1 cellular context compared by ENCODE assay signal in the genomic region with DNA sequence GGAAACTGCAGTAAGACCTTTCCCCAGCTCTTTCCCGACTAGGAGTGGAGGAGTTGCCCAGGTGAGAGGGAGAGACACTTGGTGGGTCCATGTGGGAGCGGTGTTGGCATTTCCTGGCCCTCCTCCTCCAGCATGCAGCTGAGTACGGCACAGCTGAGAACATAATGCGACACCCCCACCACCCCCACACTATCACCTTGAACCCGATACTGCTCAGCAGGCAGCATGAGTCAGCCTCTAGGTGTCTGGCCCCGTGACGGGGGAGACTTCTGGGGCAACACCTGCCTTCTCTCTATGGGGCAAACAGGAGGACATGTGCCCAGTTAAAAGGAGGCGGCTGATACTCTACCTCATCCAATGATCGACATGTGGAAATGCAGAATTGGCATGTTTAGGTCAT.
TF ChIP-seq lines count a peak whose summit lies in the region.

No MANE protein-coding gene starts in this region.

TF ChIP-seq in GM23338, 12 proteins besides CTCF, POLR2A, EP300 and RAD21:
- TF ChIP-seq NANOG (IDR thresholded peaks at IDR 0.05; ENCODE audit: borderline replicate concordance), result no peak
- TF ChIP-seq EZH2 (IDR thresholded peaks at IDR 0.05; ENCODE audit: low read depth, unreplicated experiment), result no peak
- TF ChIP-seq, protein P1, sequence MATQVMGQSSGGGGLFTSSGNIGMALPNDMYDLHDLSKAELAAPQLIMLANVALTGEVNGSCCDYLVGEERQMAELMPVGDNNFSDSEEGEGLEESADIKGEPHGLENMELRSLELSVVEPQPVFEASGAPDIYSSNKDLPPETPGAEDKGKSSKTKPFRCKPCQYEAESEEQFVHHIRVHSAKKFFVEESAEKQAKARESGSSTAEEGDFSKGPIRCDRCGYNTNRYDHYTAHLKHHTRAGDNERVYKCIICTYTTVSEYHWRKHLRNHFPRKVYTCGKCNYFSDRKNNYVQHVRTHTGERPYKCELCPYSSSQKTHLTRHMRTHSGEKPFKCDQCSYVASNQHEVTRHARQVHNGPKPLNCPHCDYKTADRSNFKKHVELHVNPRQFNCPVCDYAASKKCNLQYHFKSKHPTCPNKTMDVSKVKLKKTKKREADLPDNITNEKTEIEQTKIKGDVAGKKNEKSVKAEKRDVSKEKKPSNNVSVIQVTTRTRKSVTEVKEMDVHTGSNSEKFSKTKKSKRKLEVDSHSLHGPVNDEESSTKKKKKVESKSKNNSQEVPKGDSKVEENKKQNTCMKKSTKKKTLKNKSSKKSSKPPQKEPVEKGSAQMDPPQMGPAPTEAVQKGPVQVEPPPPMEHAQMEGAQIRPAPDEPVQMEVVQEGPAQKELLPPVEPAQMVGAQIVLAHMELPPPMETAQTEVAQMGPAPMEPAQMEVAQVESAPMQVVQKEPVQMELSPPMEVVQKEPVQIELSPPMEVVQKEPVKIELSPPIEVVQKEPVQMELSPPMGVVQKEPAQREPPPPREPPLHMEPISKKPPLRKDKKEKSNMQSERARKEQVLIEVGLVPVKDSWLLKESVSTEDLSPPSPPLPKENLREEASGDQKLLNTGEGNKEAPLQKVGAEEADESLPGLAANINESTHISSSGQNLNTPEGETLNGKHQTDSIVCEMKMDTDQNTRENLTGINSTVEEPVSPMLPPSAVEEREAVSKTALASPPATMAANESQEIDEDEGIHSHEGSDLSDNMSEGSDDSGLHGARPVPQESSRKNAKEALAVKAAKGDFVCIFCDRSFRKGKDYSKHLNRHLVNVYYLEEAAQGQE (IDR thresholded peaks at IDR 0.05; ENCODE audit: unreplicated experiment), result no peak
- TF ChIP-seq JUNB (IDR thresholded peaks at IDR 0.05; ENCODE audit: unreplicated experiment), result no peak
- no peak for TF ChIP-seq ZNF331 (CRISPR knock-in tag; IDR thresholded peaks at IDR 0.05; ENCODE audit: low read depth)
- TF ChIP-seq, protein P2, sequence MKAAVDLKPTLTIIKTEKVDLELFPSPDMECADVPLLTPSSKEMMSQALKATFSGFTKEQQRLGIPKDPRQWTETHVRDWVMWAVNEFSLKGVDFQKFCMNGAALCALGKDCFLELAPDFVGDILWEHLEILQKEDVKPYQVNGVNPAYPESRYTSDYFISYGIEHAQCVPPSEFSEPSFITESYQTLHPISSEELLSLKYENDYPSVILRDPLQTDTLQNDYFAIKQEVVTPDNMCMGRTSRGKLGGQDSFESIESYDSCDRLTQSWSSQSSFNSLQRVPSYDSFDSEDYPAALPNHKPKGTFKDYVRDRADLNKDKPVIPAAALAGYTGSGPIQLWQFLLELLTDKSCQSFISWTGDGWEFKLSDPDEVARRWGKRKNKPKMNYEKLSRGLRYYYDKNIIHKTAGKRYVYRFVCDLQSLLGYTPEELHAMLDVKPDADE (IDR thresholded peaks at IDR 0.05), result no peak
- TF ChIP-seq EZH2phosphoT487 (IDR thresholded peaks at IDR 0.05; ENCODE audit: unreplicated experiment), result no peak
- TF ChIP-seq, protein P3, sequence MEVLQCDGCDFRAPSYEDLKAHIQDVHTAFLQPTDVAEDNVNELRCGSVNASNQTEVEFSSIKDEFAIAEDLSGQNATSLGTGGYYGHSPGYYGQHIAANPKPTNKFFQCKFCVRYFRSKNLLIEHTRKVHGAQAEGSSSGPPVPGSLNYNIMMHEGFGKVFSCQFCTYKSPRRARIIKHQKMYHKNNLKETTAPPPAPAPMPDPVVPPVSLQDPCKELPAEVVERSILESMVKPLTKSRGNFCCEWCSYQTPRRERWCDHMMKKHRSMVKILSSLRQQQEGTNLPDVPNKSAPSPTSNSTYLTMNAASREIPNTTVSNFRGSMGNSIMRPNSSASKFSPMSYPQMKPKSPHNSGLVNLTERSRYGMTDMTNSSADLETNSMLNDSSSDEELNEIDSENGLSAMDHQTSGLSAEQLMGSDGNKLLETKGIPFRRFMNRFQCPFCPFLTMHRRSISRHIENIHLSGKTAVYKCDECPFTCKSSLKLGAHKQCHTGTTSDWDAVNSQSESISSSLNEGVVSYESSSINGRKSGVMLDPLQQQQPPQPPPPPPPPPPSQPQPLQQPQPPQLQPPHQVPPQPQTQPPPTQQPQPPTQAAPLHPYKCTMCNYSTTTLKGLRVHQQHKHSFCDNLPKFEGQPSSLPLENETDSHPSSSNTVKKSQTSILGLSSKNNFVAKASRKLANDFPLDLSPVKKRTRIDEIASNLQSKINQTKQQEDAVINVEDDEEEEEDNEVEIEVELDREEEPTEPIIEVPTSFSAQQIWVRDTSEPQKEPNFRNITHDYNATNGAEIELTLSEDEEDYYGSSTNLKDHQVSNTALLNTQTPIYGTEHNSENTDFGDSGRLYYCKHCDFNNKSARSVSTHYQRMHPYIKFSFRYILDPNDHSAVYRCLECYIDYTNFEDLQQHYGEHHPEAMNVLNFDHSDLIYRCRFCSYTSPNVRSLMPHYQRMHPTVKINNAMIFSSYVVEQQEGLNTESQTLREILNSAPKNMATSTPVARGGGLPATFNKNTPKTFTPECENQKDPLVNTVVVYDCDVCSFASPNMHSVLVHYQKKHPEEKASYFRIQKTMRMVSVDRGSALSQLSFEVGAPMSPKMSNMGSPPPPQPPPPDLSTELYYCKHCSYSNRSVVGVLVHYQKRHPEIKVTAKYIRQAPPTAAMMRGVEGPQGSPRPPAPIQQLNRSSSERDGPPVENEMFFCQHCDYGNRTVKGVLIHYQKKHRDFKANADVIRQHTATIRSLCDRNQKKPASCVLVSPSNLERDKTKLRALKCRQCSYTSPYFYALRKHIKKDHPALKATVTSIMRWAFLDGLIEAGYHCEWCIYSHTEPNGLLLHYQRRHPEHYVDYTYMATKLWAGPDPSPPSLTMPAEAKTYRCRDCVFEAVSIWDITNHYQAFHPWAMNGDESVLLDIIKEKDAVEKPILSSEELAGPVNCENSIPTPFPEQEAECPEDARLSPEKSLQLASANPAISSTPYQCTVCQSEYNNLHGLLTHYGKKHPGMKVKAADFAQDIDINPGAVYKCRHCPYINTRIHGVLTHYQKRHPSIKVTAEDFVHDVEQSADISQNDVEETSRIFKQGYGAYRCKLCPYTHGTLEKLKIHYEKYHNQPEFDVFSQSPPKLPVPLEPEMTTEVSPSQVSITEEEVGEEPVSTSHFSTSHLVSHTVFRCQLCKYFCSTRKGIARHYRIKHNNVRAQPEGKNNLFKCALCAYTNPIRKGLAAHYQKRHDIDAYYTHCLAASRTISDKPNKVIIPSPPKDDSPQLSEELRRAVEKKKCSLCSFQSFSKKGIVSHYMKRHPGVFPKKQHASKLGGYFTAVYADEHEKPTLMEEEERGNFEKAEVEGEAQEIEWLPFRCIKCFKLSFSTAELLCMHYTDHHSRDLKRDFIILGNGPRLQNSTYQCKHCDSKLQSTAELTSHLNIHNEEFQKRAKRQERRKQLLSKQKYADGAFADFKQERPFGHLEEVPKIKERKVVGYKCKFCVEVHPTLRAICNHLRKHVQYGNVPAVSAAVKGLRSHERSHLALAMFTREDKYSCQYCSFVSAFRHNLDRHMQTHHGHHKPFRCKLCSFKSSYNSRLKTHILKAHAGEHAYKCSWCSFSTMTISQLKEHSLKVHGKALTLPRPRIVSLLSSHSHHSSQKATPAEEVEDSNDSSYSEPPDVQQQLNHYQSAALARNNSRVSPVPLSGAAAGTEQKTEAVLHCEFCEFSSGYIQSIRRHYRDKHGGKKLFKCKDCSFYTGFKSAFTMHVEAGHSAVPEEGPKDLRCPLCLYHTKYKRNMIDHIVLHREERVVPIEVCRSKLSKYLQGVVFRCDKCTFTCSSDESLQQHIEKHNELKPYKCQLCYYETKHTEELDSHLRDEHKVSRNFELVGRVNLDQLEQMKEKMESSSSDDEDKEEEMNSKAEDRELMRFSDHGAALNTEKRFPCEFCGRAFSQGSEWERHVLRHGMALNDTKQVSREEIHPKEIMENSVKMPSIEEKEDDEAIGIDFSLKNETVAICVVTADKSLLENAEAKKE (CRISPR knock-in tag; IDR thresholded peaks at IDR 0.05), result no peak
- TF ChIP-seq CREB1 (CRISPR knock-in tag; IDR thresholded peaks at IDR 0.05; ENCODE audit: low read depth), result no peak
